Comparison of ENCODE assay signal across 1 cellular context in the genomic region with DNA sequence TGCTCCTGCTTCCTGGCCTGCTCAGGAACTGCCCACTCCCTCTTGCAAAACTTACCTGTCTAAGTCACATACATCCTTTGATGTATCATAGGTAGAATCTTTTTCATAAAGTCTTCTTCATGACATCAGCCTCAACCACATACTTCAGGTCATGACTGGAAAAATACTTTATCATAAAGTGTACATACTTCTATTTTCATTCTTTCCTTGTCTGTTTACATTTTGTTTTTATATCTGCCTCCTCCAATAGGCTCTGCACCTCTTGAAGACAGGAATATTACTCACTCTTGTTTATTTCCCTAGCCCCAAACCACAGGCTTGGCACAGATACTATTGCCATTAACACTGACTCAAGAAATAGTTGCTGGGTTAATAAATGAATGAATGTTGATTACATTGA.
TF ChIP-seq lines count a peak whose summit lies in the region.

No MANE protein-coding gene starts in this region.

TF ChIP-seq in IMR-90, 13 proteins besides CTCF, POLR2A, EP300 and RAD21:
- no peak for TF ChIP-seq RCOR1 (IDR thresholded peaks at IDR 0.05; ENCODE audit: insufficient replicate concordance, low read length)
- TF ChIP-seq MAFK (IDR thresholded peaks at IDR 0.05; ENCODE audit: low read depth, low read length): no peak
- no peak for TF ChIP-seq MXI1 (IDR thresholded peaks at IDR 0.05; ENCODE audit: borderline replicate concordance, low read depth, low read length)
- TF ChIP-seq, protein P1, sequence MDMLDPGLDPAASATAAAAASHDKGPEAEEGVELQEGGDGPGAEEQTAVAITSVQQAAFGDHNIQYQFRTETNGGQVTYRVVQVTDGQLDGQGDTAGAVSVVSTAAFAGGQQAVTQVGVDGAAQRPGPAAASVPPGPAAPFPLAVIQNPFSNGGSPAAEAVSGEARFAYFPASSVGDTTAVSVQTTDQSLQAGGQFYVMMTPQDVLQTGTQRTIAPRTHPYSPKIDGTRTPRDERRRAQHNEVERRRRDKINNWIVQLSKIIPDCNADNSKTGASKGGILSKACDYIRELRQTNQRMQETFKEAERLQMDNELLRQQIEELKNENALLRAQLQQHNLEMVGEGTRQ (IDR thresholded peaks at IDR 0.05; ENCODE audit: low read depth, low read length): no peak
- no peak for TF ChIP-seq MAZ (IDR thresholded peaks at IDR 0.05; ENCODE audit: borderline replicate concordance, low read depth, low read length)
- no peak for TF ChIP-seq CHD1 (IDR thresholded peaks at IDR 0.05; ENCODE audit: low read depth, low read length)
- TF ChIP-seq RFX5 (IDR thresholded peaks at IDR 0.05; ENCODE audit: low read depth, low read length): no peak
TF ChIP-seq in IMR-90: peak in this region for 0.
